In genomic region chr7:84591897-84592296, GRCh38 we compare ENCODE assay signal across 29 cellular contexts.
"Had no signal": no experiment of that assay in that cellular context is flagged by ENCODE, and none has a peak within 500 bp of the region (broad histone marks: within the 10 kb centered on the region; RNA-seq: fewer than 3 reads in every experiment).

No MANE protein-coding gene starts in this region.

- H3K27me3 ChIP-seq: stomach, suprapubic skin, testis, thyroid gland, tibial artery, tibial nerve, transverse colon, upper lobe of left lung, upper lobe of right lung, uterus, vagina had no signal

- H3K9me3 Mint-ChIP-seq: stimulated activated naive CD8-positive, alpha-beta T cell treated with anti-CD3 and anti-CD28 coated beads, Interleukin-15, amount 100 ng/mL, for 72 hours; stimulated activated naive CD8-positive, alpha-beta T cell treated with anti-CD3 and anti-CD28 coated beads, Interleukin-15, Interleukin-2, amounts not matched to agents 100 ng/mL and 50 ng/mL, for 24 hours had no signal

- H3K4me3 ChIP-seq: stomach, suprapubic skin, testis, thoracic aorta, thyroid gland, tibial artery, tibial nerve, transverse colon, upper lobe of left lung, upper lobe of right lung, uterus, vagina had no signal

- H3K36me3 ChIP-seq: stomach, suprapubic skin, thoracic aorta, thyroid gland, tibial artery, tibial nerve, transverse colon, upper lobe of left lung, upper lobe of right lung, uterus, vagina had no signal

- H3K4me1 ChIP-seq: stomach, suprapubic skin, testis, thyroid gland, tibial artery, tibial nerve, transverse colon, upper lobe of left lung, upper lobe of right lung, uterus, vagina had no signal

- H3K9me3 ChIP-seq: stomach, suprapubic skin, testis, thoracic aorta, thyroid gland, tibial artery, tibial nerve, transverse colon, upper lobe of left lung, uterus, vagina had no signal

- DNase-seq: stimulated activated CD4-positive, alpha-beta T cell treated with anti-CD3 and anti-CD28 coated beads, Interleukin-2, amount 100 ng/mL, for 48 hours; stimulated activated CD4-positive, alpha-beta T cell treated with anti-CD3 and anti-CD28 coated beads, Interleukin-4, amount 100 ng/mL, for 1 hour; stimulated activated CD4-positive, alpha-beta T cell treated with anti-CD3 and anti-CD28 coated beads, Interleukin-4, amount 100 ng/mL, for 24 hours; stimulated activated CD4-positive, alpha-beta T cell treated with anti-CD3 and anti-CD28 coated beads, Interleukin-4, amount 100 ng/mL, for 4 hours; stimulated activated CD8-positive, alpha-beta memory T cell treated with anti-CD3 and anti-CD28 coated beads, Interleukin-4, amount 100 ng/mL, for 48 hours; stimulated activated naive B cell treated with anti-CD40 and anti-IgM and Interleukin-4, amounts not matched to agents 10 μg/mL and 1 μg/mL and 100 μg/mL, for 72 hours; stimulated activated naive CD4-positive, alpha-beta T cell; stimulated activated naive CD4-positive, alpha-beta T cell treated with Interleukin-2 at 50 U/mL for 16 hours; stimulated activated naive CD8-positive, alpha-beta T cell treated with anti-CD3 and anti-CD28 coated beads, Interleukin-15, amount 100 ng/mL, for 72 hours; stimulated activated naive CD8-positive, alpha-beta T cell treated with anti-CD3 and anti-CD28 coated beads, Interleukin-15, Interleukin-2, amounts not matched to agents 100 U/mL and 50 U/mL, for 24 hours; stomach; substantia nigra; testis; thyroid gland; tibial artery; transverse colon; trophoblast cell; upper lobe of left lung; upper lobe of right lung; uterus had no signal

- FAIRE-seq: urothelium cell line had no signal

- H3K27ac ChIP-seq: stomach, suprapubic skin, testis, thoracic aorta, thyroid gland, tibial artery, tibial nerve, transverse colon, upper lobe of left lung, upper lobe of right lung, uterus, vagina had no signal

- H3K27ac Mint-ChIP-seq: stimulated activated effector memory CD8-positive, alpha-beta T cell treated with anti-CD3 and anti-CD28 coated beads, Interleukin-12 subunit alpha, Interleukin-12 subunit beta, amount 100 ng/mL, for 72 hours; stimulated activated memory B cell treated with anti-CD40 and anti-IgM and Interleukin-4, amounts not matched to agents 10 μg/mL and 1 μg/mL and 100 μg/mL, for 72 hours; stimulated activated naive B cell treated with anti-CD40 and anti-IgM and Interleukin-4, amounts not matched to agents 10 μg/mL and 1 μg/mL and 100 μg/mL, for 72 hours; stimulated activated naive CD8-positive, alpha-beta T cell treated with anti-CD3 and anti-CD28 coated beads, Interleukin-15, amount 100 ng/mL, for 72 hours; stimulated activated naive CD8-positive, alpha-beta T cell treated with anti-CD3 and anti-CD28 coated beads, Interleukin-15, Interleukin-2, amounts not matched to agents 100 ng/mL and 50 ng/mL, for 24 hours; type B pancreatic cell had no signal

- H3K4me1 Mint-ChIP-seq: stimulated activated effector memory CD8-positive, alpha-beta T cell treated with anti-CD3 and anti-CD28 coated beads, Interleukin-12 subunit alpha, Interleukin-12 subunit beta, amount 100 ng/mL, for 72 hours; stimulated activated memory B cell treated with anti-CD40 and anti-IgM and Interleukin-4, amounts not matched to agents 10 μg/mL and 1 μg/mL and 100 μg/mL, for 72 hours; stimulated activated naive B cell treated with anti-CD40 and anti-IgM and Interleukin-4, amounts not matched to agents 10 μg/mL and 1 μg/mL and 100 μg/mL, for 72 hours; stimulated activated naive CD8-positive, alpha-beta T cell treated with anti-CD3 and anti-CD28 coated beads, Interleukin-15, amount 100 ng/mL, for 72 hours had no signal

- ATAC-seq: stimulated activated effector memory CD8-positive, alpha-beta T cell treated with anti-CD3 and anti-CD28 coated beads, Interleukin-12 subunit alpha, Interleukin-12 subunit beta, amount 100 ng/mL, for 72 hours; stimulated activated memory B cell treated with anti-CD40 and anti-IgM and Interleukin-4, amounts not matched to agents 10 μg/mL and 1 μg/mL and 100 μg/mL, for 72 hours; stimulated activated naive B cell treated with anti-CD40 and anti-IgM and Interleukin-4, amounts not matched to agents 10 μg/mL and 1 μg/mL and 100 μg/mL, for 72 hours; stimulated activated naive CD8-positive, alpha-beta T cell treated with anti-CD3 and anti-CD28 coated beads, Interleukin-15, amount 100 ng/mL, for 72 hours; stimulated activated naive CD8-positive, alpha-beta T cell treated with anti-CD3 and anti-CD28 coated beads, Interleukin-15, Interleukin-2, amounts not matched to agents 100 U/mL and 50 U/mL, for 24 hours; upper lobe of right lung had no signal

- H3K27me3 Mint-ChIP-seq: stimulated activated memory B cell treated with anti-CD40 and anti-IgM and Interleukin-4, amounts not matched to agents 10 μg/mL and 1 μg/mL and 100 μg/mL, for 72 hours; stimulated activated naive B cell treated with anti-CD40 and anti-IgM and Interleukin-4, amounts not matched to agents 10 μg/mL and 1 μg/mL and 100 μg/mL, for 72 hours; stimulated activated naive CD8-positive, alpha-beta T cell treated with anti-CD3 and anti-CD28 coated beads, Interleukin-15, amount 100 ng/mL, for 72 hours; stimulated activated naive CD8-positive, alpha-beta T cell treated with anti-CD3 and anti-CD28 coated beads, Interleukin-15, Interleukin-2, amounts not matched to agents 100 ng/mL and 50 ng/mL, for 24 hours; type B pancreatic cell had no signal

- H3K4me3 Mint-ChIP-seq: stimulated activated effector memory CD8-positive, alpha-beta T cell treated with anti-CD3 and anti-CD28 coated beads, Interleukin-12 subunit alpha, Interleukin-12 subunit beta, amount 100 ng/mL, for 72 hours; stimulated activated memory B cell treated with anti-CD40 and anti-IgM and Interleukin-4, amounts not matched to agents 10 μg/mL and 1 μg/mL and 100 μg/mL, for 72 hours; stimulated activated naive B cell treated with anti-CD40 and anti-IgM and Interleukin-4, amounts not matched to agents 10 μg/mL and 1 μg/mL and 100 μg/mL, for 72 hours; stimulated activated naive CD8-positive, alpha-beta T cell treated with anti-CD3 and anti-CD28 coated beads, Interleukin-15, amount 100 ng/mL, for 72 hours; stimulated activated naive CD8-positive, alpha-beta T cell treated with anti-CD3 and anti-CD28 coated beads, Interleukin-15, Interleukin-2, amounts not matched to agents 100 ng/mL and 50 ng/mL, for 24 hours; type B pancreatic cell had no signal

- H3K36me3 Mint-ChIP-seq: stimulated activated effector memory CD8-positive, alpha-beta T cell treated with anti-CD3 and anti-CD28 coated beads, Interleukin-12 subunit alpha, Interleukin-12 subunit beta, amount 100 ng/mL, for 72 hours; stimulated activated memory B cell treated with anti-CD40 and anti-IgM and Interleukin-4, amounts not matched to agents 10 μg/mL and 1 μg/mL and 100 μg/mL, for 72 hours; stimulated activated naive B cell treated with anti-CD40 and anti-IgM and Interleukin-4, amounts not matched to agents 10 μg/mL and 1 μg/mL and 100 μg/mL, for 72 hours; type B pancreatic cell had no signal
